Comparison of ENCODE assay signal across 20 cellular contexts in genomic region chrX:103779156-103779555, GRCh38. TPM values are rescaled to one million over a fixed set of nuclear protein-coding genes. Genes with fewer than 3 reads are reported as not detected.
DNase-seq lines count a peak whose midpoint lies in the region; ATAC-seq and TF ChIP-seq lines count a peak whose summit lies in the region.
"Had no signal": no experiment of that assay in that cellular context is flagged by ENCODE, and none has a peak within 500 bp of the region (broad histone marks: within the 10 kb centered on the region; RNA-seq: fewer than 3 reads in every experiment).

No MANE protein-coding gene starts in this region.

- H3K36me3 ChIP-seq in colonic mucosa = no peaks in the 10 kb centered on the region
- H3K36me3 ChIP-seq: breast epithelium, transverse colon had no signal

- H3K4me3 ChIP-seq in colonic mucosa = no peak overlapping the region
- H3K4me3 ChIP-seq: breast epithelium, transverse colon had no signal

- H3K9me3 ChIP-seq in colonic mucosa = no peaks in the 10 kb centered on the region
- H3K9me3 ChIP-seq: breast epithelium, Caco-2, transverse colon had no signal

- DNase-seq in DMS 273 (lab: John Stamatoyannopoulos, UW; ENCODE audit: unreplicated experiment) (peak; percentile 45), DMS 273 treated with DMSO at 0.1 percent for 48 hours (lab: John Stamatoyannopoulos, UW) (no peak), NCI-H345 treated with DMSO at 0.1 percent for 48 hours (lab: John Stamatoyannopoulos, UW; ENCODE audit: unreplicated experiment) (peak; percentile 22), pons (ENCODE audit: low spot score) (peak; percentile 46), colonic mucosa (no peak), GF-D8 (lab: John Stamatoyannopoulos, UW) (no peak)
- DNase-seq: activated CD4-positive, alpha-beta T cell treated with anti-CD3 and anti-CD28 coated beads, Interleukin-2, amount 50 U/mL, for 1 hour; Caco-2; KBM-7; NCI-H526; stimulated activated CD4-positive, alpha-beta T cell treated with anti-CD3 and anti-CD28 coated beads, Interleukin-15, amount 100 ng/mL, for 24 hours; T-helper 9 cell; transverse colon had no signal

- ATAC-seq in HG03378 (IDR thresholded peaks at IDR 0.05; ENCODE audit: unreplicated experiment) = no peak
- ATAC-seq: activated T-helper 17 cell treated with anti-CD3 and anti-CD28 coated beads, Interleukin-2, amount 50 U/mL, for 72 hours had no signal

- intact Hi-C loops in colonic mucosa (cut with DNase I) = loop anchor here (5.0 kb wide), 2 partner anchors 67 to 87 kb away; partner anchors contain the start of gene TMEM31

- H3K27ac ChIP-seq in cingulate gyrus (ENCODE audit: low read depth, low read length) (peak overlapping the region; percentile 84), colonic mucosa (no peak overlapping the region)
- H3K27ac ChIP-seq: 22Rv1, breast epithelium, transverse colon had no signal

- H3K4me1 ChIP-seq in colonic mucosa = no peaks in the 10 kb centered on the region
- H3K4me1 ChIP-seq: breast epithelium, Caco-2, transverse colon had no signal

- H3K9ac ChIP-seq in colonic mucosa (ENCODE audit: low read depth in 2 of 2, low read length in 2 of 2) = no peak overlapping the region
- H3K9ac ChIP-seq: parathyroid adenoma had no signal

- TF ChIP-seq CTCF in colonic mucosa (IDR thresholded peaks at IDR 0.05) = no peak

- H3K27me3 ChIP-seq in colonic mucosa = no peaks in the 10 kb centered on the region
- H3K27me3 ChIP-seq: transverse colon had no signal

RNA-seq across cellular contexts. Expression of gene PLP1, which starts 2.5 kb away (rescaled TPM):
- total RNA-seq in colonic mucosa = 10 to 100 TPM in 1 of 2 donors, 1 to 10 TPM in 1; 4.0 to 11.2 TPM
- total RNA-seq: activated T-helper 17 cell treated with anti-CD3 and anti-CD28 coated beads, Interleukin-2, amount 50 U/mL, for 72 hours; epithelial cell of proximal tubule had no signal

RNA-seq across cellular contexts. Expression of gene RAB9B, which starts 52.9 kb away (rescaled TPM):
- total RNA-seq in colonic mucosa = 1 to 10 TPM in 1 of 2 donors, under 1 TPM in 1; 0.54 to 1.2 TPM

Comparison
In these comparisons a context has a peak if more than half of its experiments do, and no peak if none do; other contexts are left out.
1. DNase-seq: peak in DMS 273 (single experiment), NCI-H345 treated with DMSO at 0.1 percent for 48 hours (single experiment) and pons (single experiment); none in DMS 273 treated with DMSO at 0.1 percent for 48 hours (single experiment), colonic mucosa (single experiment) and GF-D8 (single experiment).